In the genomic region with DNA sequence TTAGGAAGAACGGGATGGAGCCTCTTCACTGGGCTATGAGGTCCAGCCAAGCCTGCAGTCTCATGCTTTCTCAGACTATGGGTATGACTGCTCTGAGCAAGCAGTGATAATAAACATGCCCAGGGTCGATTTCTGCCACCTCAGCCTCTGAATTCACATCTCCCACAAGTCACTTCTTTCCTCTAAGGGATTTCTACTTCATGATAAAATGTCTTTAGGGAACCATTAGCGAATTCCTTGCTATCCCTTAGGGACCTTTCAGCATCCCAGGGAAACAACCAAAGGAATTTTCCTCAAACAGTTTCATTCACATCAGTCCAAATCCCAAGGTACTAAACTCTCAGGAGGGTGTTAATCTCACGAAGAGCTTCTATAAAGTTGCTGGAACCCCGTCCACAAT, we compare ENCODE assay signal across 2 cellular contexts.
TF ChIP-seq lines count a peak whose summit lies in the region.

No MANE protein-coding gene starts in this region.

TF ChIP-seq in SK-N-SH, 30 proteins besides CTCF, POLR2A, EP300 and RAD21 (continued from another document):
- TF ChIP-seq PBX3 (IDR thresholded peaks at IDR 0.05) (no peak), RFX5 (IDR thresholded peaks at IDR 0.05; ENCODE audit: low read length) (no peak), GATA2 (CRISPR knock-in tag; IDR thresholded peaks at IDR 0.05) (no peak), TAF1 (IDR thresholded peaks at IDR 0.05; ENCODE audit: borderline replicate concordance, low read depth, low read length) (no peak), NFIC (IDR thresholded peaks at IDR 0.05; ENCODE audit: borderline replicate concordance) (no peak), RXRA (IDR thresholded peaks at IDR 0.05; ENCODE audit: borderline replicate concordance, low read depth) (no peak)
- TF ChIP-seq, protein P1, sequence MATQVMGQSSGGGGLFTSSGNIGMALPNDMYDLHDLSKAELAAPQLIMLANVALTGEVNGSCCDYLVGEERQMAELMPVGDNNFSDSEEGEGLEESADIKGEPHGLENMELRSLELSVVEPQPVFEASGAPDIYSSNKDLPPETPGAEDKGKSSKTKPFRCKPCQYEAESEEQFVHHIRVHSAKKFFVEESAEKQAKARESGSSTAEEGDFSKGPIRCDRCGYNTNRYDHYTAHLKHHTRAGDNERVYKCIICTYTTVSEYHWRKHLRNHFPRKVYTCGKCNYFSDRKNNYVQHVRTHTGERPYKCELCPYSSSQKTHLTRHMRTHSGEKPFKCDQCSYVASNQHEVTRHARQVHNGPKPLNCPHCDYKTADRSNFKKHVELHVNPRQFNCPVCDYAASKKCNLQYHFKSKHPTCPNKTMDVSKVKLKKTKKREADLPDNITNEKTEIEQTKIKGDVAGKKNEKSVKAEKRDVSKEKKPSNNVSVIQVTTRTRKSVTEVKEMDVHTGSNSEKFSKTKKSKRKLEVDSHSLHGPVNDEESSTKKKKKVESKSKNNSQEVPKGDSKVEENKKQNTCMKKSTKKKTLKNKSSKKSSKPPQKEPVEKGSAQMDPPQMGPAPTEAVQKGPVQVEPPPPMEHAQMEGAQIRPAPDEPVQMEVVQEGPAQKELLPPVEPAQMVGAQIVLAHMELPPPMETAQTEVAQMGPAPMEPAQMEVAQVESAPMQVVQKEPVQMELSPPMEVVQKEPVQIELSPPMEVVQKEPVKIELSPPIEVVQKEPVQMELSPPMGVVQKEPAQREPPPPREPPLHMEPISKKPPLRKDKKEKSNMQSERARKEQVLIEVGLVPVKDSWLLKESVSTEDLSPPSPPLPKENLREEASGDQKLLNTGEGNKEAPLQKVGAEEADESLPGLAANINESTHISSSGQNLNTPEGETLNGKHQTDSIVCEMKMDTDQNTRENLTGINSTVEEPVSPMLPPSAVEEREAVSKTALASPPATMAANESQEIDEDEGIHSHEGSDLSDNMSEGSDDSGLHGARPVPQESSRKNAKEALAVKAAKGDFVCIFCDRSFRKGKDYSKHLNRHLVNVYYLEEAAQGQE (IDR thresholded peaks at IDR 0.05; ENCODE audit: low read depth, low read length): no peak

TF ChIP-seq in SK-N-SH treated with all-trans-retinoic acid at 6 μM for 48 hours, 23 proteins besides CTCF, POLR2A, EP300 and RAD21 (continued from another document):
- TF ChIP-seq POU6F1 (CRISPR knock-in tag; IDR thresholded peaks at IDR 0.05; ENCODE audit: borderline replicate concordance, low read depth) (no peak), CREB5 (CRISPR knock-in tag; IDR thresholded peaks at IDR 0.05; ENCODE audit: low read depth) (no peak), SNAI2 (CRISPR knock-in tag; IDR thresholded peaks at IDR 0.05) (no peak)
- TF ChIP-seq, protein P2, sequence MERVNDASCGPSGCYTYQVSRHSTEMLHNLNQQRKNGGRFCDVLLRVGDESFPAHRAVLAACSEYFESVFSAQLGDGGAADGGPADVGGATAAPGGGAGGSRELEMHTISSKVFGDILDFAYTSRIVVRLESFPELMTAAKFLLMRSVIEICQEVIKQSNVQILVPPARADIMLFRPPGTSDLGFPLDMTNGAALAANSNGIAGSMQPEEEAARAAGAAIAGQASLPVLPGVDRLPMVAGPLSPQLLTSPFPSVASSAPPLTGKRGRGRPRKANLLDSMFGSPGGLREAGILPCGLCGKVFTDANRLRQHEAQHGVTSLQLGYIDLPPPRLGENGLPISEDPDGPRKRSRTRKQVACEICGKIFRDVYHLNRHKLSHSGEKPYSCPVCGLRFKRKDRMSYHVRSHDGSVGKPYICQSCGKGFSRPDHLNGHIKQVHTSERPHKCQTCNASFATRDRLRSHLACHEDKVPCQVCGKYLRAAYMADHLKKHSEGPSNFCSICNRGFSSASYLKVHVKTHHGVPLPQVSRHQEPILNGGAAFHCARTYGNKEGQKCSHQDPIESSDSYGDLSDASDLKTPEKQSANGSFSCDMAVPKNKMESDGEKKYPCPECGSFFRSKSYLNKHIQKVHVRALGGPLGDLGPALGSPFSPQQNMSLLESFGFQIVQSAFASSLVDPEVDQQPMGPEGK (CRISPR knock-in tag; IDR thresholded peaks at IDR 0.05; ENCODE audit: borderline replicate concordance): no peak
TF ChIP-seq in SK-N-SH treated with all-trans-retinoic acid at 6 μM for 48 hours: peak in this region for 0.
